In genomic region chr12:87928046-87928445, GRCh38 we compare ENCODE assay signal across 1 cellular context.
TF ChIP-seq lines count a peak whose summit lies in the region.

No MANE protein-coding gene starts in this region.

TF ChIP-seq in IMR-90, 13 proteins besides CTCF, POLR2A, EP300 and RAD21 (continued from another document):
- TF ChIP-seq, protein P1, sequence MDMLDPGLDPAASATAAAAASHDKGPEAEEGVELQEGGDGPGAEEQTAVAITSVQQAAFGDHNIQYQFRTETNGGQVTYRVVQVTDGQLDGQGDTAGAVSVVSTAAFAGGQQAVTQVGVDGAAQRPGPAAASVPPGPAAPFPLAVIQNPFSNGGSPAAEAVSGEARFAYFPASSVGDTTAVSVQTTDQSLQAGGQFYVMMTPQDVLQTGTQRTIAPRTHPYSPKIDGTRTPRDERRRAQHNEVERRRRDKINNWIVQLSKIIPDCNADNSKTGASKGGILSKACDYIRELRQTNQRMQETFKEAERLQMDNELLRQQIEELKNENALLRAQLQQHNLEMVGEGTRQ (IDR thresholded peaks at IDR 0.05; ENCODE audit: low read depth, low read length), result no peak
- TF ChIP-seq, protein P2, sequence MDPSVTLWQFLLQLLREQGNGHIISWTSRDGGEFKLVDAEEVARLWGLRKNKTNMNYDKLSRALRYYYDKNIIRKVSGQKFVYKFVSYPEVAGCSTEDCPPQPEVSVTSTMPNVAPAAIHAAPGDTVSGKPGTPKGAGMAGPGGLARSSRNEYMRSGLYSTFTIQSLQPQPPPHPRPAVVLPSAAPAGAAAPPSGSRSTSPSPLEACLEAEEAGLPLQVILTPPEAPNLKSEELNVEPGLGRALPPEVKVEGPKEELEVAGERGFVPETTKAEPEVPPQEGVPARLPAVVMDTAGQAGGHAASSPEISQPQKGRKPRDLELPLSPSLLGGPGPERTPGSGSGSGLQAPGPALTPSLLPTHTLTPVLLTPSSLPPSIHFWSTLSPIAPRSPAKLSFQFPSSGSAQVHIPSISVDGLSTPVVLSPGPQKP (IDR thresholded peaks at IDR 0.05; ENCODE audit: borderline replicate concordance, low read depth, low read length), result no peak
- no peak for TF ChIP-seq CHD1 (IDR thresholded peaks at IDR 0.05; ENCODE audit: low read depth, low read length)
